In genomic region chr16:58628845-58629680, GRCh38 we compare ENCODE assay signal across 8 cellular contexts. TPM values are rescaled to one million over a fixed set of nuclear protein-coding genes. Genes with fewer than 3 reads are reported as not detected.
DNase-seq lines count a peak whose midpoint lies in the region; ATAC-seq and TF ChIP-seq lines count a peak whose summit lies in the region.

No MANE protein-coding gene starts in this region.

- H3K4me3 ChIP-seq in ACC112 (ENCODE audit: low read depth, low read length) (peak overlapping the region; percentile 86), Loucy (ENCODE audit: low read length, poor library complexity, severe bottlenecking) (peak overlapping the region; percentile 80), lung (peak overlapping the region; percentile 86)

- H3F3A ChIP-seq in Loucy (ENCODE audit: low read depth) = no peaks in the 10 kb centered on the region

- H3K4me2 ChIP-seq in Loucy (ENCODE audit: low read depth, low read length, poor library complexity, severe bottlenecking) = peak overlapping the region; percentile 95

- peak; percentile 0 for ATAC-seq in GM19324 (IDR thresholded peaks at IDR 0.05; ENCODE audit: low FRiP score, unreplicated experiment)
- ATAC-seq in lung (ENCODE audit: insufficient read depth, low FRiP score) = peak; percentile 34

- no peak for TF ChIP-seq CTCF in Loucy (conservative IDR thresholded peaks at IDR 0.05; ENCODE audit: low read length)
- no peak for TF ChIP-seq CTCF in lung (IDR thresholded peaks at IDR 0.05; ENCODE audit: control extremely low read depth, extremely low read depth)

- peak overlapping the region; percentile 98 for H3K9ac ChIP-seq in Loucy (ENCODE audit: low read depth, low read length, poor library complexity, severe bottlenecking)

- DNase-seq in activated CD4-positive, alpha-beta T cell treated with anti-CD3 and anti-CD28 coated beads, Interleukin-2, amount 50 U/mL, for 1 hour = peak; percentile 47
- DNase-seq in dermis microvascular lymphatic vessel endothelial cell (ENCODE audit: low read depth in 2 of 2) (peak; percentile 4 to 39), lung (ENCODE audit: low spot score) (peak; percentile 56), NCI-H2107 treated with DMSO at 0.1 percent for 48 hours (lab: John Stamatoyannopoulos, UW; ENCODE audit: unreplicated experiment) (no peak)
- peak; percentile 38 for DNase-seq in stimulated activated CD8-positive, alpha-beta memory T cell treated with anti-CD3 and anti-CD28 coated beads, Interleukin-12 subunit alpha, Interleukin-12 subunit beta, amount 100 ng/mL, for 1 hour (ENCODE audit: low read depth)

- H3K79me2 ChIP-seq in ACC112 (ENCODE audit: control insufficient read depth, insufficient read depth, low read length, unreplicated experiment) = peaks cover 54% of the 10 kb centered on the region
- H3K79me2 ChIP-seq in Loucy (ENCODE audit: insufficient read depth, low read length) = peaks cover 56% of the 10 kb centered on the region

- H3K4me1 ChIP-seq in ACC112 (ENCODE audit: control insufficient read depth, insufficient read depth, low read length, unreplicated experiment) (peaks cover 2% of the 10 kb centered on the region), Loucy (ENCODE audit: insufficient read depth, low read length, poor library complexity, severe bottlenecking) (peaks cover 28% of the 10 kb centered on the region), lung (ENCODE audit: control insufficient read depth in 2 of 2, insufficient read depth in 2 of 2, low read length in 2 of 2) (peaks cover 0 to 3% of the 10 kb centered on the region in 2 donors)

- H3K27me3 ChIP-seq in ACC112 (ENCODE audit: insufficient read depth, low read length) = no peaks in the 10 kb centered on the region
- peaks cover 6% of the 10 kb centered on the region for H3K27me3 ChIP-seq in Loucy (ENCODE audit: insufficient read depth, low read length, poor library complexity, severe bottlenecking)
- no peaks in the 10 kb centered on the region for H3K27me3 ChIP-seq in lung (ENCODE audit: control insufficient read depth, insufficient read depth)

- H3K27ac ChIP-seq in ACC112 (ENCODE audit: low read depth, low read length) = peak overlapping the region; percentile 95
- H3K27ac ChIP-seq in lung (ENCODE audit: low read depth in 1 of 2, low read length in 1 of 2) = peak overlapping the region; percentile 91 to 100

- H2AFZ ChIP-seq in ACC112 (ENCODE audit: low read length, unreplicated experiment) = peak overlapping the region; percentile 3
- peak overlapping the region; percentile 71 for H2AFZ ChIP-seq in Loucy (ENCODE audit: low read length)

- no peaks in the 10 kb centered on the region for H3K9me2 ChIP-seq in Loucy (replicated peaks; ENCODE audit: low read depth, low read length)

- peaks cover 4% of the 10 kb centered on the region; the same call in 1 of the 2 replicates for H3K36me3 ChIP-seq in ACC112 (ENCODE audit: insufficient read depth, low read length)
- peaks cover 9% of the 10 kb centered on the region; the same call in 1 of the 2 replicates for H3K36me3 ChIP-seq in Loucy (ENCODE audit: insufficient read depth, low read length)
- H3K36me3 ChIP-seq in lung (ENCODE audit: control insufficient read depth in 2 of 2, insufficient read depth in 2 of 2, low read length in 2 of 2) = peaks cover 4 to 6% of the 10 kb centered on the region in 2 donors

- H3K9me3 ChIP-seq in Loucy (ENCODE audit: insufficient read depth, low read depth, low read length) = no peaks in the 10 kb centered on the region
- no peaks in the 10 kb centered on the region for H3K9me3 ChIP-seq in lung (ENCODE audit: control insufficient read depth in 2 of 2, insufficient read depth in 1 of 2, low read length in 1 of 2)

- H4K20me1 ChIP-seq in Loucy (ENCODE audit: insufficient read depth, low read length, poor library complexity, severe bottlenecking) = peaks cover 54% of the 10 kb centered on the region

- WGBS in lung, 2 donors = 0% methylated on average over 42 to 50 of the region's 50 CpGs

RNA-seq across cellular contexts. Expression of gene CNOT1, which starts 0.6 kb away (rescaled TPM):
- total RNA-seq in dermis microvascular lymphatic vessel endothelial cell = 132 and 138 TPM in 2 replicates
- total RNA-seq in lung = 100 to 1,000 TPM; 147 to 187 TPM
- polyA plus RNA-seq in lung = 10 to 100 TPM; 35.6 to 93.4 TPM

RNA-seq across cellular contexts. Expression of gene SLC38A7, which starts 55.5 kb away (rescaled TPM):
- total RNA-seq in dermis microvascular lymphatic vessel endothelial cell (20.9 and 44.5 TPM in 2 replicates), lung (10 to 100 TPM; 15.3 to 18.2 TPM)
- 10 to 100 TPM; 11.3 to 14.4 TPM for polyA plus RNA-seq in lung
